Comparison of ENCODE assay signal across 18 cellular contexts in genomic region chr9:124452326-124452725, GRCh38. TPM values are rescaled to one million over a fixed set of nuclear protein-coding genes. Genes with fewer than 3 reads are reported as not detected.
"Had no signal": no experiment of that assay in that cellular context is flagged by ENCODE, and none has a peak within 500 bp of the region (broad histone marks: within the 10 kb centered on the region; RNA-seq: fewer than 3 reads in every experiment).

No MANE protein-coding gene starts in this region.

- H3K27ac Mint-ChIP-seq: activated naive CD8-positive, alpha-beta T cell treated with anti-CD3 and anti-CD28 coated beads, Interleukin-2, amount 50 U/mL, for 24 hours; naive B cell had no signal

- H3K27ac ChIP-seq: ascending aorta, breast epithelium, prostate gland had no signal

- DNase-seq: activated CD4-positive, CD25-positive, alpha-beta regulatory T cell treated with anti-CD3 and anti-CD28 coated beads, Interleukin-2, amount 50 U/mL, for 72 hours; activated naive CD4-positive, alpha-beta T cell; activated naive CD8-positive, alpha-beta T cell treated with anti-CD3 and anti-CD28 coated beads, Interleukin-2, amount 50 U/mL, for 24 hours; activated T-cell treated with anti-CD3 and anti-CD28 coated beads for 4 hours; mammary epithelial cell; naive B cell; occipital lobe; right cardiac atrium; stimulated activated naive CD8-positive, alpha-beta T cell treated with anti-CD3 and anti-CD28 coated beads, Interleukin-15, Interleukin-2, amounts not matched to agents 100 U/mL and 50 U/mL, for 24 hours had no signal

- ATAC-seq: activated naive CD8-positive, alpha-beta T cell treated with anti-CD3 and anti-CD28 coated beads, Interleukin-2, amount 50 U/mL, for 24 hours; left lobe of liver; right cardiac atrium; stimulated activated naive CD8-positive, alpha-beta T cell treated with anti-CD3 and anti-CD28 coated beads, Interleukin-15, Interleukin-2, amounts not matched to agents 100 U/mL and 50 U/mL, for 24 hours had no signal

- H3K4me3 Mint-ChIP-seq: activated naive CD8-positive, alpha-beta T cell treated with anti-CD3 and anti-CD28 coated beads, Interleukin-2, amount 50 U/mL, for 24 hours had no signal

- H3K9me3 Mint-ChIP-seq: activated naive CD8-positive, alpha-beta T cell treated with anti-CD3 and anti-CD28 coated beads, Interleukin-2, amount 50 U/mL, for 24 hours had no signal

- H3K4me1 Mint-ChIP-seq: activated naive CD8-positive, alpha-beta T cell treated with anti-CD3 and anti-CD28 coated beads, Interleukin-2, amount 50 U/mL, for 24 hours had no signal

- H3K36me3 Mint-ChIP-seq: naive B cell had no signal

RNA-seq across cellular contexts. Expression of gene ADGRD2, which starts 2.1 kb away (rescaled TPM):
- total RNA-seq: ascending aorta, dermis microvascular lymphatic vessel endothelial cell, epithelial cell of proximal tubule, left lobe of liver, occipital lobe, smooth muscle cell had no signal
- polyA plus RNA-seq: smooth muscle cell had no signal

RNA-seq across cellular contexts. Expression of gene NR5A1, which starts 54.9 kb away (rescaled TPM):
- total RNA-seq: breast epithelium, cerebellum, dermis microvascular lymphatic vessel endothelial cell, epithelial cell of proximal tubule, mammary epithelial cell, mononuclear cell, right cardiac atrium, smooth muscle cell had no signal
- polyA plus RNA-seq: mammary epithelial cell, right cardiac atrium, smooth muscle cell had no signal
